In the genomic region with DNA sequence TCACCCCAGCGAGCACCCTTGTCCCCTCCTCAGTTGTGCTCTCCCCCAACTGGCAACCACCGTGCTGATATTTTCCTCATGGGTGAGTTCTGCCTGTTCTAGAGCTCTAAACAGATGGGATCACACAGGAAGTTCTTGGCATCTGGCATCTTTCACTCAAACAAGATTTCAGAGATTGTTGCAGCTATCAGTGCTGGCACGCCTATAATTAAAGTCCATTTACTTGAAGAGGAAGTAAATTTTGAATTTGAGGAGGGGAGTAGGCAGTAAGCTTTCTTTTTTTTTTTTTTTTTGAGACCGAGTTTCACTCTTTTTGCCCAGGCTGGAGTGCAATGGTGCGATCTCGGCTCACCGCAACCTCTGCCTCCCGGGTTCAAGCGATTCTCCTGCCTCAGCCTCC, we compare ENCODE assay signal across 1 cellular context.
TF ChIP-seq lines count a peak whose summit lies in the region.
"Not testable (repeated sequence)": the region's sequence is repeated elsewhere in the genome, so short reads cannot be mapped to it uniquely, and the experiment has no call there.

No MANE protein-coding gene starts in this region.

TF ChIP-seq in HepG2, 621 proteins besides CTCF, POLR2A, EP300 and RAD21:
- TF ChIP-seq IKZF4 (CRISPR knock-in tag; IDR thresholded peaks at IDR 0.05; ENCODE audit: borderline replicate concordance, low read depth, not compliant biosample characterization) (peak; percentile 13), TCF12 (CRISPR knock-in tag; IDR thresholded peaks at IDR 0.05) (peak; percentile 77; the same call in 1 of the 2 replicates), BCL6 (CRISPR knock-in tag; IDR thresholded peaks at IDR 0.05) (0 out of 2 replicates have a peak, but pooled peaks have one; percentile 4), ZNF136 (CRISPR knock-in tag; IDR thresholded peaks at IDR 0.05; ENCODE audit: low read depth) (0 out of 2 replicates have a peak, but pooled peaks have one; percentile 11)
- not testable (repeated sequence) for TF ChIP-seq TCF12 (IDR thresholded peaks at IDR 0.05)
